Comparison of ENCODE assay signal across 1 cellular context in genomic region chr6:33412140-33413009, GRCh38.
TF ChIP-seq lines count a peak whose summit lies in the region.

No MANE protein-coding gene starts in this region.

TF ChIP-seq in K562, 482 proteins besides CTCF, POLR2A, EP300 and RAD21 (continues in another document):
- TF ChIP-seq TCF7L2 (IDR thresholded peaks at IDR 0.05; ENCODE audit: low read depth, low read length) = no peak
- TF ChIP-seq SAFB2 (IDR thresholded peaks at IDR 0.05; ENCODE audit: borderline replicate concordance, low read depth, low read length, severe bottlenecking) = no peak
- TF ChIP-seq, protein P1, sequence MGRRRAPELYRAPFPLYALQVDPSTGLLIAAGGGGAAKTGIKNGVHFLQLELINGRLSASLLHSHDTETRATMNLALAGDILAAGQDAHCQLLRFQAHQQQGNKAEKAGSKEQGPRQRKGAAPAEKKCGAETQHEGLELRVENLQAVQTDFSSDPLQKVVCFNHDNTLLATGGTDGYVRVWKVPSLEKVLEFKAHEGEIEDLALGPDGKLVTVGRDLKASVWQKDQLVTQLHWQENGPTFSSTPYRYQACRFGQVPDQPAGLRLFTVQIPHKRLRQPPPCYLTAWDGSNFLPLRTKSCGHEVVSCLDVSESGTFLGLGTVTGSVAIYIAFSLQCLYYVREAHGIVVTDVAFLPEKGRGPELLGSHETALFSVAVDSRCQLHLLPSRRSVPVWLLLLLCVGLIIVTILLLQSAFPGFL (CRISPR knock-in tag; IDR thresholded peaks at IDR 0.05) = 0 out of 2 replicates have a peak, but pooled peaks have one; percentile 67
- TF ChIP-seq FOXP1 (CRISPR knock-in tag; IDR thresholded peaks at IDR 0.05) = 0 out of 2 replicates have a peak, but pooled peaks have one; percentile 58
- no peak for TF ChIP-seq NFIX (CRISPR knock-in tag; IDR thresholded peaks at IDR 0.05; ENCODE audit: low read depth)
- no peak for TF ChIP-seq FUS (optimal IDR thresholded peaks at IDR 0.05; ENCODE audit: low read depth, low read length)
- no peak for TF ChIP-seq ZNF133 (CRISPR knock-in tag; IDR thresholded peaks at IDR 0.05)
- no peak for TF ChIP-seq IRF2 (CRISPR knock-in tag; IDR thresholded peaks at IDR 0.05)
- TF ChIP-seq, protein P2, sequence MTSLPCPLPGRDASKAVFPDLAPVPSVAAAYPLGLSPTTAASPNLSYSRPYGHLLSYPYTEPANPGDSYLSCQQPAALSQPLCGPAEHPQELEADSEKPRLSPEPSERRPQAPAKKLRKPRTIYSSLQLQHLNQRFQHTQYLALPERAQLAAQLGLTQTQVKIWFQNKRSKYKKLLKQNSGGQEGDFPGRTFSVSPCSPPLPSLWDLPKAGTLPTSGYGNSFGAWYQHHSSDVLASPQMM (CRISPR knock-in tag; IDR thresholded peaks at IDR 0.05) = no peak
- TF ChIP-seq AFF1 (IDR thresholded peaks at IDR 0.05; ENCODE audit: low read depth in 1 of 2, partially characterized antibody in 2 of 2) = no peak
- no peak for TF ChIP-seq RNF2 (IDR thresholded peaks at IDR 0.05)
- TF ChIP-seq PATZ1 (CRISPR knock-in tag; IDR thresholded peaks at IDR 0.05; ENCODE audit: borderline replicate concordance) = no peak
- no peak for TF ChIP-seq GABPB1 (CRISPR knock-in tag; IDR thresholded peaks at IDR 0.05)
- no peak for TF ChIP-seq SREBF1 (IDR thresholded peaks at IDR 0.05; ENCODE audit: borderline replicate concordance, low read depth, low read length)
- TF ChIP-seq, protein P3, sequence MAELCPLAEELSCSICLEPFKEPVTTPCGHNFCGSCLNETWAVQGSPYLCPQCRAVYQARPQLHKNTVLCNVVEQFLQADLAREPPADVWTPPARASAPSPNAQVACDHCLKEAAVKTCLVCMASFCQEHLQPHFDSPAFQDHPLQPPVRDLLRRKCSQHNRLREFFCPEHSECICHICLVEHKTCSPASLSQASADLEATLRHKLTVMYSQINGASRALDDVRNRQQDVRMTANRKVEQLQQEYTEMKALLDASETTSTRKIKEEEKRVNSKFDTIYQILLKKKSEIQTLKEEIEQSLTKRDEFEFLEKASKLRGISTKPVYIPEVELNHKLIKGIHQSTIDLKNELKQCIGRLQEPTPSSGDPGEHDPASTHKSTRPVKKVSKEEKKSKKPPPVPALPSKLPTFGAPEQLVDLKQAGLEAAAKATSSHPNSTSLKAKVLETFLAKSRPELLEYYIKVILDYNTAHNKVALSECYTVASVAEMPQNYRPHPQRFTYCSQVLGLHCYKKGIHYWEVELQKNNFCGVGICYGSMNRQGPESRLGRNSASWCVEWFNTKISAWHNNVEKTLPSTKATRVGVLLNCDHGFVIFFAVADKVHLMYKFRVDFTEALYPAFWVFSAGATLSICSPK (IDR thresholded peaks at IDR 0.05; ENCODE audit: borderline replicate concordance) = no peak
- TF ChIP-seq RBM39 (optimal IDR thresholded peaks at IDR 0.05; ENCODE audit: low read depth, low read length) = no peak
- TF ChIP-seq KLF6 (CRISPR knock-in tag; IDR thresholded peaks at IDR 0.05; ENCODE audit: borderline replicate concordance) = no peak
- TF ChIP-seq, protein P4, sequence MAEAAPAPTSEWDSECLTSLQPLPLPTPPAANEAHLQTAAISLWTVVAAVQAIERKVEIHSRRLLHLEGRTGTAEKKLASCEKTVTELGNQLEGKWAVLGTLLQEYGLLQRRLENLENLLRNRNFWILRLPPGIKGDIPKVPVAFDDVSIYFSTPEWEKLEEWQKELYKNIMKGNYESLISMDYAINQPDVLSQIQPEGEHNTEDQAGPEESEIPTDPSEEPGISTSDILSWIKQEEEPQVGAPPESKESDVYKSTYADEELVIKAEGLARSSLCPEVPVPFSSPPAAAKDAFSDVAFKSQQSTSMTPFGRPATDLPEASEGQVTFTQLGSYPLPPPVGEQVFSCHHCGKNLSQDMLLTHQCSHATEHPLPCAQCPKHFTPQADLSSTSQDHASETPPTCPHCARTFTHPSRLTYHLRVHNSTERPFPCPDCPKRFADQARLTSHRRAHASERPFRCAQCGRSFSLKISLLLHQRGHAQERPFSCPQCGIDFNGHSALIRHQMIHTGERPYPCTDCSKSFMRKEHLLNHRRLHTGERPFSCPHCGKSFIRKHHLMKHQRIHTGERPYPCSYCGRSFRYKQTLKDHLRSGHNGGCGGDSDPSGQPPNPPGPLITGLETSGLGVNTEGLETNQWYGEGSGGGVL (CRISPR knock-in tag; IDR thresholded peaks at IDR 0.05) = no peak
- TF ChIP-seq NFIC (IDR thresholded peaks at IDR 0.05) = no peak
- TF ChIP-seq POLR2AphosphoS5 (IDR thresholded peaks at IDR 0.05; ENCODE audit: control insufficient read depth, insufficient read depth, low read depth, low read length) = no peak
- TF ChIP-seq, protein P5, sequence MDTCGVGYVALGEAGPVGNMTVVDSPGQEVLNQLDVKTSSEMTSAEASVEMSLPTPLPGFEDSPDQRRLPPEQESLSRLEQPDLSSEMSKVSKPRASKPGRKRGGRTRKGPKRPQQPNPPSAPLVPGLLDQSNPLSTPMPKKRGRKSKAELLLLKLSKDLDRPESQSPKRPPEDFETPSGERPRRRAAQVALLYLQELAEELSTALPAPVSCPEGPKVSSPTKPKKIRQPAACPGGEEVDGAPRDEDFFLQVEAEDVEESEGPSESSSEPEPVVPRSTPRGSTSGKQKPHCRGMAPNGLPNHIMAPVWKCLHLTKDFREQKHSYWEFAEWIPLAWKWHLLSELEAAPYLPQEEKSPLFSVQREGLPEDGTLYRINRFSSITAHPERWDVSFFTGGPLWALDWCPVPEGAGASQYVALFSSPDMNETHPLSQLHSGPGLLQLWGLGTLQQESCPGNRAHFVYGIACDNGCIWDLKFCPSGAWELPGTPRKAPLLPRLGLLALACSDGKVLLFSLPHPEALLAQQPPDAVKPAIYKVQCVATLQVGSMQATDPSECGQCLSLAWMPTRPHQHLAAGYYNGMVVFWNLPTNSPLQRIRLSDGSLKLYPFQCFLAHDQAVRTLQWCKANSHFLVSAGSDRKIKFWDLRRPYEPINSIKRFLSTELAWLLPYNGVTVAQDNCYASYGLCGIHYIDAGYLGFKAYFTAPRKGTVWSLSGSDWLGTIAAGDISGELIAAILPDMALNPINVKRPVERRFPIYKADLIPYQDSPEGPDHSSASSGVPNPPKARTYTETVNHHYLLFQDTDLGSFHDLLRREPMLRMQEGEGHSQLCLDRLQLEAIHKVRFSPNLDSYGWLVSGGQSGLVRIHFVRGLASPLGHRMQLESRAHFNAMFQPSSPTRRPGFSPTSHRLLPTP (IDR thresholded peaks at IDR 0.05; ENCODE audit: borderline replicate concordance, extremely low read depth, insufficient read length) = no peak
- TF ChIP-seq, protein P6, sequence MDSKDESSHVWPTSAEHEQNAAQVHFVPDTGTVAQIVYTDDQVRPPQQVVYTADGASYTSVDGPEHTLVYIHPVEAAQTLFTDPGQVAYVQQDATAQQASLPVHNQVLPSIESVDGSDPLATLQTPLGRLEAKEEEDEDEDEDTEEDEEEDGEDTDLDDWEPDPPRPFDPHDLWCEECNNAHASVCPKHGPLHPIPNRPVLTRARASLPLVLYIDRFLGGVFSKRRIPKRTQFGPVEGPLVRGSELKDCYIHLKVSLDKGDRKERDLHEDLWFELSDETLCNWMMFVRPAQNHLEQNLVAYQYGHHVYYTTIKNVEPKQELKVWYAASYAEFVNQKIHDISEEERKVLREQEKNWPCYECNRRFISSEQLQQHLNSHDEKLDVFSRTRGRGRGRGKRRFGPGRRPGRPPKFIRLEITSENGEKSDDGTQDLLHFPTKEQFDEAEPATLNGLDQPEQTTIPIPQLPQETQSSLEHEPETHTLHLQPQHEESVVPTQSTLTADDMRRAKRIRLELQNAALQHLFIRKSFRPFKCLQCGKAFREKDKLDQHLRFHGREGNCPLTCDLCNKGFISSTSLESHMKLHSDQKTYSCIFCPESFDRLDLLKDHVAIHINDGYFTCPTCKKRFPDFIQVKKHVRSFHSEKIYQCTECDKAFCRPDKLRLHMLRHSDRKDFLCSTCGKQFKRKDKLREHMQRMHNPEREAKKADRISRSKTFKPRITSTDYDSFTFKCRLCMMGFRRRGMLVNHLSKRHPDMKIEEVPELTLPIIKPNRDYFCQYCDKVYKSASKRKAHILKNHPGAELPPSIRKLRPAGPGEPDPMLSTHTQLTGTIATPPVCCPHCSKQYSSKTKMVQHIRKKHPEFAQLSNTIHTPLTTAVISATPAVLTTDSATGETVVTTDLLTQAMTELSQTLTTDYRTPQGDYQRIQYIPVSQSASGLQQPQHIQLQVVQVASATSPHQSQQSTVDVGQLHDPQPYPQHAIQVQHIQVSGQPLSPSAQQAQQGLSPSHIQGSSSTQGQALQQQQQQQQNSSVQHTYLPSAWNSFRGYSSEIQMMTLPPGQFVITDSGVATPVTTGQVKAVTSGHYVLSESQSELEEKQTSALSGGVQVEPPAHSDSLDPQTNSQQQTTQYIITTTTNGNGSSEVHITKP (IDR thresholded peaks at IDR 0.05; ENCODE audit: partially characterized antibody) = no peak
- TF ChIP-seq ZBTB1 (CRISPR knock-in tag; IDR thresholded peaks at IDR 0.05; ENCODE audit: borderline replicate concordance, low read depth) = 0 out of 2 replicates have a peak, but pooled peaks have one; percentile 37
- TF ChIP-seq ZBTB5 (IDR thresholded peaks at IDR 0.05) = no peak
- no peak for TF ChIP-seq KAT2B (IDR thresholded peaks at IDR 0.05; ENCODE audit: low read depth, low read length)
- no peak for TF ChIP-seq CLOCK (CRISPR knock-in tag; IDR thresholded peaks at IDR 0.05; ENCODE audit: borderline replicate concordance)
- peak; percentile 35; the same call in 1 of the 2 replicates for TF ChIP-seq POLR2G (IDR thresholded peaks at IDR 0.05; ENCODE audit: low read depth, low read length)
